Comparison of ENCODE assay signal across 8 cellular contexts in genomic region chr10:26881600-26882331, GRCh38. TPM values are rescaled to one million over a fixed set of nuclear protein-coding genes. Genes with fewer than 3 reads are reported as not detected.
DNase-seq lines count a peak whose midpoint lies in the region; ATAC-seq and TF ChIP-seq lines count a peak whose summit lies in the region.

No MANE protein-coding gene starts in this region.

- H4K20me1 ChIP-seq in OCI-LY1 (ENCODE audit: insufficient read depth, low read length) = no peaks in the 10 kb centered on the region

- no peaks in the 10 kb centered on the region for H3K27me3 ChIP-seq in OCI-LY1 (ENCODE audit: insufficient read depth, low read length)

- no peaks in the 10 kb centered on the region for H3K9me3 ChIP-seq in OCI-LY1 (ENCODE audit: low read length)

- ATAC-seq in GM18498 (IDR thresholded peaks at IDR 0.05; ENCODE audit: unreplicated experiment) = peak; percentile 79
- ATAC-seq in omental fat pad (ENCODE audit: low FRiP score) = no peak
- ATAC-seq in GM21528 (IDR thresholded peaks at IDR 0.05; ENCODE audit: low FRiP score, unreplicated experiment) = no peak

- peak; percentile 85 for TF ChIP-seq CTCF in OCI-LY1 (IDR thresholded peaks at IDR 0.05; ENCODE audit: low read length)
- peak in 1 of 3 donors; percentile 46 for TF ChIP-seq CTCF in omental fat pad (IDR thresholded peaks at IDR 0.05)

- H2AFZ ChIP-seq in OCI-LY1 (ENCODE audit: low read length) = no peak overlapping the region

- no peak overlapping the region for H3K27ac ChIP-seq in OCI-LY1 (ENCODE audit: low read depth, low read length, poor library complexity, severe bottlenecking)

- H3K4me2 ChIP-seq in OCI-LY1 (ENCODE audit: low read length) = peak overlapping the region; percentile 43

- H3K36me3 ChIP-seq in OCI-LY1 (ENCODE audit: insufficient read depth, low read length) = no peaks in the 10 kb centered on the region

- H3K79me2 ChIP-seq in OCI-LY1 (ENCODE audit: insufficient read depth, low read length) = no peaks in the 10 kb centered on the region

- DNase-seq in Ammon's horn (ENCODE audit: low spot score) (peak; percentile 85), HuH-7.5 (ENCODE audit: low spot score) (peak; percentile 38), dermis microvascular lymphatic vessel endothelial cell (ENCODE audit: low read depth in 2 of 2) (peak; percentile 66 to 74), lung microvascular endothelial cell (ENCODE audit: low read depth in 2 of 2) (peak; percentile 75 to 84), omental fat pad (ENCODE audit: low spot score) (no peak)

- no peaks in the 10 kb centered on the region for H3F3A ChIP-seq in OCI-LY1 (ENCODE audit: insufficient read depth, low read length)

- H3K9ac ChIP-seq in OCI-LY1 (ENCODE audit: low read length) = no peak overlapping the region

- no peak overlapping the region for H3K4me3 ChIP-seq in OCI-LY1 (ENCODE audit: low read depth, low read length, poor library complexity, severe bottlenecking)

- peaks cover 15% of the 10 kb centered on the region for H3K4me1 ChIP-seq in OCI-LY1 (ENCODE audit: insufficient read depth, low read length, severe bottlenecking)

- H3K9me2 ChIP-seq in OCI-LY1 (ENCODE audit: low read depth, low read length) = no peaks in the 10 kb centered on the region

RNA-seq across cellular contexts. Expression of gene ABI1, which starts 21.0 kb away (rescaled TPM):
- total RNA-seq in dermis microvascular lymphatic vessel endothelial cell (29.4 and 41.6 TPM in 2 replicates), lung microvascular endothelial cell (23.3 and 27.8 TPM in 2 replicates), omental fat pad (10 to 100 TPM; 35.4 to 51.1 (median 39.8) TPM)
